ENCODE assay signal across 7 cellular contexts in the genomic region with DNA sequence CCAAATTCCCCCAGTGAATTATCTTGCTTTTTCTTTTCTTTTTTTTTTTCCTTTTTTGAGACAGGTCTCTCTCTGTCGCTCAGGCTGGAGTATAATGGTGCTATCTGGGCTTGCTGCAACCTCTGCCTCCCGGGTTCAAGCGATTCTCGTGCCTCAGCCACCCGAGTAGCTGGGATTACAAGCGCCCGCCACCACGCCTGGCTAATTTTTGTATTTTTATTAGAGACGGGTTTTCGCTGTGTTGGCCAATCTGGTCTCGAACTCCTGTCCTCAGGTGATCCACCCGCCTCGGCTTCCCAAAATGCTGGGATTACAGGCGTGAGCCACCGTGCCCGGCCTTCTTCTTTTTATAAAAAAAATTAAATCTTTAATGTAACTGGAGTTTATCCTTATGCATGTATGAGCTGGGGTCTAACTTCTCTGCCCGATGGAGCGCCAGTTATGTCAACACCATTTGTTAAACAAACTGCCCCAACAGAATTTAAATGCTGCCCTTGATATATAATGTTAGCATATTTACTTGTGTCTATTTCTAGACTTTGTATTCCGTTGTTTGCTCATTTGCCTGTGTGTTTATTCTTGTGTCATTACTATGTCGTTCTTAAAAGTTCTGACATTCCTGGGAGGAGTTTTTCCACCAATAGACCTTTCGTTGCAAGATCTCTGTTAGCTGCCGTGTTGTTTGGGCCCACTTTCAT. TPM values are rescaled to one million over a fixed set of nuclear protein-coding genes. Genes with fewer than 3 reads are reported as not detected.
A peak's percentile ranks its signal among the peaks of the same experiment; 100 is the strongest.
DNase-seq lines count a peak whose midpoint lies in the region; ATAC-seq and TF ChIP-seq lines count a peak whose summit lies in the region.

No MANE protein-coding gene starts in this region.

- WGBS in endodermal cell (ENCODE audit: insufficient coverage in 1 of 2, insufficient read length in 1 of 2), 2 experiments, result 56 to 67% methylated on average over 14 to 22 of the region's 22 CpGs

- H3K36me3 ChIP-seq in NT2/D1 (ENCODE audit: insufficient read depth, insufficient read length, low read length) (peaks cover 30% of the 10 kb centered on the region), endodermal cell (ENCODE audit: control insufficient read depth, insufficient read depth, low read length) (peaks cover 16% of the 10 kb centered on the region), neural progenitor cell (no peaks in the 10 kb centered on the region)

- ATAC-seq in GM19328 (IDR thresholded peaks at IDR 0.05; ENCODE audit: unreplicated experiment) (peak; percentile 14), HG02588 (IDR thresholded peaks at IDR 0.05; ENCODE audit: unreplicated experiment) (no peak)

- H4K20me1 ChIP-seq in neural progenitor cell (ENCODE audit: low read depth), result peaks cover 37% of the 10 kb centered on the region

- H3K9me3 Mint-ChIP-seq in endodermal cell (no peaks in the 10 kb centered on the region), neural progenitor cell (no peaks in the 10 kb centered on the region)

- H2AFZ ChIP-seq in neural progenitor cell (replicated peaks), result peak overlapping the region; percentile 53

- no peaks in the 10 kb centered on the region for H3K27me3 ChIP-seq in NT2/D1 (ENCODE audit: insufficient read depth, insufficient read length)
- no peaks in the 10 kb centered on the region for H3K27me3 ChIP-seq in endodermal cell (ENCODE audit: control insufficient read depth, insufficient read depth, low read length, poor library complexity, severe bottlenecking)
- no peaks in the 10 kb centered on the region for H3K27me3 ChIP-seq in neural progenitor cell

- H3K4me3 Mint-ChIP-seq in endodermal cell, result peak overlapping the region; percentile 81
- peak overlapping the region; percentile 99 for H3K4me3 Mint-ChIP-seq in neural progenitor cell

- H3K9me3 ChIP-seq in NT2/D1 (ENCODE audit: insufficient read depth, low read length) (no peaks in the 10 kb centered on the region), endodermal cell (ENCODE audit: control insufficient read depth, low read length) (no peaks in the 10 kb centered on the region), neural progenitor cell (ENCODE audit: low read depth) (no peaks in the 10 kb centered on the region)

- peak overlapping the region; percentile 88 for H3K4me2 ChIP-seq in neural progenitor cell

- H3K27ac ChIP-seq in endodermal cell (ENCODE audit: low read depth, low read length) (no peak overlapping the region), neural progenitor cell (no peak overlapping the region)

- no peaks in the 10 kb centered on the region for H3K27me3 Mint-ChIP-seq in endodermal cell (ENCODE audit: insufficient read depth)
- H3K27me3 Mint-ChIP-seq in neural progenitor cell (ENCODE audit: insufficient read depth, low read depth), result peaks cover 2% of the 10 kb centered on the region

- H3F3A ChIP-seq in neural progenitor cell (ENCODE audit: low read depth), result peaks cover 42% of the 10 kb centered on the region

- H3K4me1 Mint-ChIP-seq in endodermal cell, result peaks cover 5% of the 10 kb centered on the region
- peaks cover 27% of the 10 kb centered on the region for H3K4me1 Mint-ChIP-seq in neural progenitor cell

- H3K4me3 ChIP-seq in NT2/D1 (ENCODE audit: insufficient read length, low read depth) (peak overlapping the region; percentile 96), endodermal cell (ENCODE audit: low read length) (peak overlapping the region; percentile 96), neural progenitor cell (peak overlapping the region; percentile 68)

- TF ChIP-seq CTCF in endodermal cell (conservative IDR thresholded peaks at IDR 0.05) (no peak), neural progenitor cell (IDR thresholded peaks at IDR 0.05) (no peak), GM20000 (IDR thresholded peaks at IDR 0.05; ENCODE audit: extremely low read depth, missing control alignments) (no peak)

- H3K4me1 ChIP-seq in NT2/D1 (ENCODE audit: insufficient read depth, insufficient read length) (peaks cover 6% of the 10 kb centered on the region), endodermal cell (ENCODE audit: control insufficient read depth, insufficient read depth, low read length) (no peaks in the 10 kb centered on the region), neural progenitor cell (peaks cover 13% of the 10 kb centered on the region)

- DNase-seq in NT2/D1 (ENCODE audit: low read depth, low spot score) (no peak), endodermal cell (no peak), neural progenitor cell (ENCODE audit: low spot score) (no peak), GM20000 (ENCODE audit: low spot score) (no peak), NCI-H82 treated with DMSO at 0.1 percent for 48 hours (lab: John Stamatoyannopoulos, UW; ENCODE audit: unreplicated experiment) (no peak)

- peaks cover 37% of the 10 kb centered on the region for H3K79me2 ChIP-seq in neural progenitor cell (ENCODE audit: low read depth)

- H3K36me3 Mint-ChIP-seq in endodermal cell (ENCODE audit: low read depth) (peaks cover 14% of the 10 kb centered on the region), neural progenitor cell (peaks cover 15% of the 10 kb centered on the region)

- no peak overlapping the region for H3K9ac ChIP-seq in NT2/D1 (ENCODE audit: insufficient read length, low read depth)
- peak overlapping the region; percentile 85 for H3K9ac ChIP-seq in endodermal cell (ENCODE audit: extremely low read depth, low read length, poor library complexity, severe bottlenecking)
- H3K9ac ChIP-seq in neural progenitor cell, result no peak overlapping the region

- H3K27ac Mint-ChIP-seq in endodermal cell, result peak overlapping the region; percentile 97
- H3K27ac Mint-ChIP-seq in neural progenitor cell, result peak overlapping the region; percentile 91

RNA-seq across cellular contexts. Expression of gene AURKB, which starts 0.5 kb away (rescaled TPM):
- total RNA-seq in endodermal cell (100 to 1,000 TPM in 1 of 2 donors, 10 to 100 TPM in 1; 90.5 to 122 TPM), neural progenitor cell (ENCODE audit: low replicate concordance) (149 and 156 TPM in 2 replicates)
- 174 TPM for polyA plus RNA-seq in endodermal cell (2013, experiment 1 of 2)
- 175 TPM for polyA plus RNA-seq in endodermal cell (2013, experiment 2 of 2)

RNA-seq across cellular contexts. Expression of gene BORCS6, which starts 20.9 kb away (rescaled TPM):
- total RNA-seq in endodermal cell, result 1 to 10 TPM; 4.1 to 5.5 TPM
- 3.5 TPM for polyA plus RNA-seq in endodermal cell (2013, experiment 1 of 2)
- polyA plus RNA-seq in endodermal cell (2013, experiment 2 of 2), result 3.2 TPM
- 0.71 and 4.1 TPM in 2 replicates for total RNA-seq in neural progenitor cell (ENCODE audit: low replicate concordance)

RNA-seq across cellular contexts. Expression of gene TMEM107, which starts 34.7 kb away (rescaled TPM):
- 10 to 100 TPM; 26.2 to 27.7 TPM for total RNA-seq in endodermal cell
- polyA plus RNA-seq in endodermal cell (2013, experiment 1 of 2), result 79.3 TPM
- polyA plus RNA-seq in endodermal cell (2013, experiment 2 of 2), result 69.1 TPM
- total RNA-seq in neural progenitor cell (ENCODE audit: low replicate concordance), result 26.0 and 45.5 TPM in 2 replicates

RNA-seq across cellular contexts. Expression of gene CTC1, which starts 36.9 kb away (rescaled TPM):
- total RNA-seq in endodermal cell (10 to 100 TPM; 46.4 to 63.1 TPM), neural progenitor cell (ENCODE audit: low replicate concordance) (6.4 and 10.4 TPM in 2 replicates)
- polyA plus RNA-seq in endodermal cell (2013, experiment 1 of 2), result 30.2 TPM
- polyA plus RNA-seq in endodermal cell (2013, experiment 2 of 2), result 25.2 TPM

RNA-seq across cellular contexts. Expression of gene PFAS, which starts 38.2 kb away (rescaled TPM):
- 100 to 1,000 TPM; 119 to 158 TPM for total RNA-seq in endodermal cell
- polyA plus RNA-seq in endodermal cell (2013, experiment 1 of 2), result 43.3 TPM
- polyA plus RNA-seq in endodermal cell (2013, experiment 2 of 2), result 40.2 TPM
- 64.6 and 83.5 TPM in 2 replicates for total RNA-seq in neural progenitor cell (ENCODE audit: low replicate concordance)
